In genomic region chr12:133181238-133181959, GRCh38 we compare ENCODE assay signal across 8 cellular contexts. TPM values are rescaled to one million over a fixed set of nuclear protein-coding genes. Genes with fewer than 3 reads are reported as not detected.
A peak's percentile ranks its signal among the peaks of the same experiment; 100 is the strongest.
DNase-seq lines count a peak whose midpoint lies in the region; ATAC-seq and TF ChIP-seq lines count a peak whose summit lies in the region.

Gene ZNF268 (plus strand): TSS chr12:133181495. CDS start chr12:133181998, 503 bp downstream.

- TF ChIP-seq CTCF in AG10803 (conservative IDR thresholded peaks at IDR 0.05; ENCODE audit: low read length) (peak; percentile 79), choroid plexus epithelial cell (conservative IDR thresholded peaks at IDR 0.05; ENCODE audit: low read depth, low read length) (peak; percentile 83), kidney epithelial cell (IDR thresholded peaks at IDR 0.05; ENCODE audit: insufficient read depth, low read length, poor library complexity, severe bottlenecking) (peak; percentile 94)

- ATAC-seq in GM19023 (IDR thresholded peaks at IDR 0.05; ENCODE audit: unreplicated experiment) (peak; percentile 93), HG03280 (IDR thresholded peaks at IDR 0.05; ENCODE audit: unreplicated experiment) (peak; percentile 96)

- no peaks in the 10 kb centered on the region for H3K27me3 ChIP-seq in kidney epithelial cell (ENCODE audit: control insufficient read depth, insufficient read depth, low read length)

- H3K4me3 ChIP-seq in AG10803 (ENCODE audit: low read length), result peak within 1 kb of the TSS; percentile 98
- H3K4me3 ChIP-seq in choroid plexus epithelial cell (ENCODE audit: low read depth, low read length), result peak within 1 kb of the TSS; percentile 96
- H3K4me3 ChIP-seq in kidney epithelial cell (ENCODE audit: low read depth, low read length), result peak within 1 kb of the TSS; percentile 92

- H3K36me3 ChIP-seq in kidney epithelial cell (ENCODE audit: control insufficient read depth, insufficient read depth, low read length), result peaks cover 3% of the 10 kb centered on the region

- DNase-seq in AG10803 (ENCODE audit: low read depth) (peak; percentile 88), NCI-H345 treated with DMSO at 0.1 percent for 48 hours (lab: John Stamatoyannopoulos, UW; ENCODE audit: unreplicated experiment) (peak; percentile 81), choroid plexus epithelial cell (ENCODE audit: low read depth) (peak; percentile 96), kidney epithelial cell (ENCODE audit: low read depth) (peak; percentile 51)
- DNase-seq in activated CD4-positive, alpha-beta T cell treated with anti-CD3 and anti-CD28 coated beads for 1 hour, result peak; percentile 79
- peak; percentile 80 to 90 for DNase-seq in stimulated activated CD4-positive, alpha-beta T cell treated with anti-CD3 and anti-CD28 coated beads, Interleukin-15, amount 100 ng/mL, for 48 hours (ENCODE audit: low read depth in 2 of 2)

RNA-seq across cellular contexts. Expression of gene ZNF268, which starts in this region (rescaled TPM):
- 18.6 and 26.2 TPM in 2 replicates for total RNA-seq in kidney epithelial cell

Comparison
In these comparisons a context has a peak if more than half of its experiments do, and no peak if none do; other contexts are left out.
1. Peak in every context shown above with its lines: DNase-seq, ATAC-seq and H3K4me3 ChIP-seq.